Comparison of ENCODE assay signal across 8 cellular contexts in the genomic region with DNA sequence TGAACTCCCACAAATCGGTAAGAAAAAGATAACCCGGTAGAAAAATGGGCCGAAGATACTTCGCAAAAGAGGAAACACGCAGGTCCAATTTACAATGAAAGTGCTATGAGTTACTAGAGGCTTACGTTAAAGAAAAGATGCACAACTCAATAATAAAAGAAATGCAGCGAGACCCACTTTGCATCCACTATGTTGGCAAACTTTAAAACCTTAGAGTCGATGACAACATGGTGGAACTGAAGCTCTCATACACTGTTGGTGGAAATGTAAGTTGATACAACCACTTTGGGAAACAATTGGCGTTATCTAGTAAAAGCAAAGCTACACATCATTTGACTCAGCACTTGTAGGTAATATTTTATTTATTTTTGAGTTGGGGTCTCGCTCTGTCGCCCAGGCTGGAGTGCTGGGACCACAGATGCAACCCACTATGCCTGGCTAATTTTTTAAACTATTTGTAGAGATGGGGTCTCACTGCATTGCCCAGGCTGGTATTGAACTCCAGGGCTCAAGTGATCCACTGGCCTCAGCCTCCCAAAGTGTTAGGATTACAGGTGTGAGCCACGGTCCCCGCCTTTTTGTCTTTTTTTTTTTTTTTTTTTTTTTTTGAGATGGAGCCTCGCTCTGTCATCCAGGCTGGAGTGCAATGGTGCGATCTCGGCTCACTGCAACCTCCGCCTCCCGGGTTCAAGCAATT. TPM values are rescaled to one million over a fixed set of nuclear protein-coding genes. Genes with fewer than 3 reads are reported as not detected.
A peak's percentile ranks its signal among the peaks of the same experiment; 100 is the strongest.
DNase-seq lines count a peak whose midpoint lies in the region; ATAC-seq, FAIRE-seq and TF ChIP-seq lines count a peak whose summit lies in the region.

No MANE protein-coding gene starts in this region.

- TF ChIP-seq CTCF in fibroblast of lung (conservative IDR thresholded peaks at IDR 0.05 in 1 of 2, IDR thresholded peaks at IDR 0.05 in 1 of 2; ENCODE audit: low read depth in 1 of 2, low read length in 2 of 2) (no peak), retinal pigment epithelial cell (conservative IDR thresholded peaks at IDR 0.05; ENCODE audit: low read depth, low read length) (no peak)

- H3K27ac ChIP-seq in SJCRH30: peak overlapping the region; percentile 72
- H3K27ac ChIP-seq in fibroblast of lung (ENCODE audit: insufficient read depth, low read length): peak overlapping the region; percentile 84

- no peaks in the 10 kb centered on the region for H4K20me1 ChIP-seq in fibroblast of lung (ENCODE audit: control insufficient read depth, extremely low read depth, insufficient read depth, low read length)

- H3K79me2 ChIP-seq in fibroblast of lung (ENCODE audit: control insufficient read depth, insufficient read depth, low read length): peaks cover 20% of the 10 kb centered on the region

- H3K27me3 ChIP-seq in SJCRH30 (no peaks in the 10 kb centered on the region), fibroblast of lung (ENCODE audit: control insufficient read depth, insufficient read depth, low read length) (no peaks in the 10 kb centered on the region)

- 0 out of 2 replicates have a peak, but pooled peaks cover 3% of the 10 kb centered on the region for H3K36me3 ChIP-seq in SJCRH30
- H3K36me3 ChIP-seq in fibroblast of lung (ENCODE audit: control insufficient read depth, insufficient read depth, low read length): peaks cover 2% of the 10 kb centered on the region

- peak overlapping the region; percentile 88 for H3K9ac ChIP-seq in fibroblast of lung (ENCODE audit: insufficient read depth, low read length)

- FAIRE-seq in GM12892 (lab: Jason Lieb, UNC): peak; percentile 9

- ATAC-seq in GM21786 (IDR thresholded peaks at IDR 0.05; ENCODE audit: unreplicated experiment) (no peak), GM19023 (IDR thresholded peaks at IDR 0.05; ENCODE audit: unreplicated experiment) (no peak), GM19455 (IDR thresholded peaks at IDR 0.05; ENCODE audit: unreplicated experiment) (no peak)

- peak overlapping the region; percentile 60 for H3K4me2 ChIP-seq in fibroblast of lung (ENCODE audit: extremely low read depth, insufficient read depth, low read length)

- peak overlapping the region; percentile 95 for H3K4me3 ChIP-seq in SJCRH30
- H3K4me3 ChIP-seq in fibroblast of lung (replicated peaks in 1 of 4; ENCODE audit: control extremely low read depth in 1 of 4, insufficient read depth in 1 of 4, low read depth in 3 of 4, low read length in 4 of 4): peak overlapping the region; percentile 89 to 99 (median 94)
- peak overlapping the region; percentile 90 for H3K4me3 ChIP-seq in retinal pigment epithelial cell (ENCODE audit: low read length)

- H2AFZ ChIP-seq in fibroblast of lung (ENCODE audit: low read length): peak overlapping the region; percentile 77

- H3K9me3 ChIP-seq in SJCRH30 (replicated peaks) (no peaks in the 10 kb centered on the region), fibroblast of lung (ENCODE audit: control insufficient read depth, insufficient read depth, low read depth, low read length) (no peaks in the 10 kb centered on the region)

- H3K4me1 ChIP-seq in SJCRH30 (peaks cover 11% of the 10 kb centered on the region), fibroblast of lung (ENCODE audit: control insufficient read depth, extremely low read depth, insufficient read depth, low read length) (peaks cover 6% of the 10 kb centered on the region)

- TF ChIP-seq POLR2A in GM12892 (IDR thresholded peaks at IDR 0.05; ENCODE audit: low read depth, low read length): no peak

- no peak for DNase-seq in GM12892 (ENCODE audit: insufficient read length)
- no peak for DNase-seq in SJCRH30
- no peak for DNase-seq in fibroblast of lung (ENCODE audit: low read depth in 2 of 2)
- no peak for DNase-seq in retinal pigment epithelial cell (ENCODE audit: low read depth)
- DNase-seq in SHP77 (lab: John Stamatoyannopoulos, UW): no peak

RNA-seq across cellular contexts. Expression of a gene that starts 0.7 kb away (rescaled TPM):
- polyA plus RNA-seq in GM12892 (2012; ENCODE audit: missing spikeins): 6.0 TPM
- total RNA-seq in SJCRH30 (2014; rRNA removed; shearing (Covaris generic)): 12.0 and 12.9 TPM in 2 replicates
- total RNA-seq in fibroblast of lung: 10.8 and 11.4 TPM in 2 replicates
- polyA plus RNA-seq in fibroblast of lung: 4.9 and 5.1 TPM in 2 replicates
- polyA plus RNA-seq in fibroblast of lung (2012): 7.3 and 7.6 TPM in 2 replicates
- polyA minus RNA-seq in fibroblast of lung (ENCODE audit: low replicate concordance): 3.5 and 6.4 TPM in 2 replicates

RNA-seq across cellular contexts. Expression of a gene that starts 10.9 kb away (rescaled TPM):
- 16.8 TPM for polyA plus RNA-seq in GM12892 (2012; ENCODE audit: missing spikeins)
- total RNA-seq in SJCRH30 (2014; rRNA removed; shearing (Covaris generic)): 22.4 and 25.3 TPM in 2 replicates
- 9.0 and 12.2 TPM in 2 replicates for total RNA-seq in fibroblast of lung
- polyA plus RNA-seq in fibroblast of lung: 21.5 and 32.6 TPM in 2 replicates
- 22.0 and 35.1 TPM in 2 replicates for polyA plus RNA-seq in fibroblast of lung (2012)
- 76.8 and 96.2 TPM in 2 replicates for polyA minus RNA-seq in fibroblast of lung (ENCODE audit: low replicate concordance)

RNA-seq across cellular contexts. Expression of a gene that starts 12.8 kb away (rescaled TPM):
- polyA plus RNA-seq in GM12892 (2012; ENCODE audit: missing spikeins): not detected
- not detected in 2 replicates for total RNA-seq in SJCRH30 (2014; rRNA removed; shearing (Covaris generic))
- not detected in 2 replicates for total RNA-seq in fibroblast of lung
- polyA plus RNA-seq in fibroblast of lung: not detected in 2 replicates
- not detected in 2 replicates for polyA plus RNA-seq in fibroblast of lung (2012)
- not detected in 2 replicates for polyA minus RNA-seq in fibroblast of lung (ENCODE audit: low replicate concordance)

RNA-seq across cellular contexts. Expression of a gene that starts 20.6 kb away (rescaled TPM):
- polyA plus RNA-seq in GM12892 (2012; ENCODE audit: missing spikeins): 48.0 TPM
- 89.7 and 95.5 TPM in 2 replicates for total RNA-seq in SJCRH30 (2014; rRNA removed; shearing (Covaris generic))
- 19.5 and 21.5 TPM in 2 replicates for total RNA-seq in fibroblast of lung
- polyA plus RNA-seq in fibroblast of lung: 41.5 and 60.3 TPM in 2 replicates
- polyA plus RNA-seq in fibroblast of lung (2012): 88.9 and 132 TPM in 2 replicates
- polyA minus RNA-seq in fibroblast of lung (ENCODE audit: low replicate concordance): 23.9 and 33.6 TPM in 2 replicates

RNA-seq across cellular contexts. Expression of a gene that starts 38.0 kb away (rescaled TPM):
- polyA plus RNA-seq in GM12892 (2012; ENCODE audit: missing spikeins): 5.0 TPM
- total RNA-seq in SJCRH30 (2014; rRNA removed; shearing (Covaris generic)): 0.14 and 0.15 TPM in 2 replicates
- total RNA-seq in fibroblast of lung: under 0.01 TPM in 1 of 2 replicates, not detected in the other
- polyA plus RNA-seq in fibroblast of lung: 0.19 and 0.34 TPM in 2 replicates
- polyA plus RNA-seq in fibroblast of lung (2012): 0.16 and 0.55 TPM in 2 replicates
- polyA minus RNA-seq in fibroblast of lung (ENCODE audit: low replicate concordance): 1.3 TPM in 1 of 2 replicates, not detected in the other
